In genomic region chr2:62525549-62525948, GRCh38 we compare ENCODE assay signal across 30 cellular contexts. TPM values are rescaled to one million over a fixed set of nuclear protein-coding genes. Genes with fewer than 3 reads are reported as not detected.
DNase-seq lines count a peak whose midpoint lies in the region; ATAC-seq, FAIRE-seq and TF ChIP-seq lines count a peak whose summit lies in the region.
"Had no signal": no experiment of that assay in that cellular context is flagged by ENCODE, and none has a peak within 500 bp of the region (broad histone marks: within the 10 kb centered on the region; RNA-seq: fewer than 3 reads in every experiment).

No MANE protein-coding gene starts in this region.

- H2BK5ac ChIP-seq in neuronal stem cell (ENCODE audit: low read length): no peak overlapping the region

- H3K79me1 ChIP-seq in neuronal stem cell (ENCODE audit: low read depth, low read length): no peaks in the 10 kb centered on the region

- ATAC-seq in A549 (no peak), pancreas (peak; percentile 28 to 84 (median 70))
- ATAC-seq: CD8-positive, alpha-beta T cell; GM12878; Right ventricle myocardium inferior; SK-N-SH treated with all-trans-retinoic acid at 6 μM for 48 hours had no signal

- TF ChIP-seq RAD21 in A549 (conservative IDR thresholded peaks at IDR 0.05 in 1 of 2, IDR thresholded peaks at IDR 0.05 in 1 of 2): no peak

- H2BK15ac ChIP-seq in neuronal stem cell (ENCODE audit: low read length): no peak overlapping the region

- H3K4ac ChIP-seq in neuronal stem cell (ENCODE audit: low read length): no peak overlapping the region

- H3K27ac ChIP-seq in A549 (peak overlapping the region; percentile 41 to 46; a peak in 5 of 6 replicates), HUES48 (ENCODE audit: low read depth, low read length) (peak overlapping the region; percentile 90), iPS-20b (ENCODE audit: low read length) (peak overlapping the region; percentile 16), pancreas (peak overlapping the region in 2 of 4 donors; percentile 43 to 63), neuronal stem cell (replicated peaks; ENCODE audit: low read length) (no peak overlapping the region)
- H3K27ac ChIP-seq: BLaER1 treated with 17β-estradiol and CSF1 and Interleukin-3, amounts not matched to agents 10 nM and 100 nM; HL-60; PC-9; SJCRH30 had no signal

- intact Hi-C loops in pancreas (cut with DNase I): no loop called here

- no peak overlapping the region for H3K9ac ChIP-seq in HUES48 (ENCODE audit: low read depth, low read length)
- H3K9ac ChIP-seq in iPS-20b (ENCODE audit: low read depth, low read length): peak overlapping the region; percentile 61; the same call in 1 of the 2 replicates
- no peak overlapping the region for H3K9ac ChIP-seq in neuronal stem cell (ENCODE audit: low read depth, low read length, poor library complexity)
- H3K9ac ChIP-seq: BLaER1 treated with 17β-estradiol and CSF1 and Interleukin-3, amounts not matched to agents 10 nM and 100 nM had no signal

- H2AK5ac ChIP-seq in neuronal stem cell (ENCODE audit: low read depth, low read length): no peak overlapping the region

- no peak overlapping the region for H2AFZ ChIP-seq in neuronal stem cell (ENCODE audit: low read length)
- H2AFZ ChIP-seq: PC-9 had no signal

- FAIRE-seq in A549 (lab: Jason Lieb, UNC) (no peak), pancreas (lab: Jason Lieb, UNC) (no peak)
- FAIRE-seq: A204.1, GM12878 had no signal

- no peaks in the 10 kb centered on the region for H3K27me3 ChIP-seq in HUES48 (ENCODE audit: control insufficient read depth, insufficient read depth, low read length)
- H3K27me3 ChIP-seq in iPS-20b (ENCODE audit: insufficient read depth, low read length): no peaks in the 10 kb centered on the region
- H3K27me3 ChIP-seq in pancreas: no peaks in the 10 kb centered on the region
- H3K27me3 ChIP-seq in neuronal stem cell (ENCODE audit: control insufficient read depth in 3 of 3, insufficient read depth in 3 of 3, low read depth in 1 of 3, low read length in 3 of 3): no peaks in the 10 kb centered on the region
- H3K27me3 ChIP-seq: BLaER1 treated with 17β-estradiol and CSF1 and Interleukin-3, amounts not matched to agents 10 nM and 100 nM; MG63; SJCRH30 had no signal

- no peak for DNase-seq in A549 (ENCODE audit: low read depth in 1 of 2, low spot score in 1 of 2)
- no peak for DNase-seq in pancreas
- DNase-seq in neuronal stem cell (ENCODE audit: low spot score): no peak
- no peak for DNase-seq in foreskin melanocyte
- no peak for DNase-seq in NCI-H1417 treated with DMSO at 0.1 percent for 48 hours (lab: John Stamatoyannopoulos, UW)
- DNase-seq: AML-193; Caco-2; CD8-positive, alpha-beta T cell; DMS 273 treated with DMSO at 0.1 percent for 48 hours; DMS79; EL; GDM1; IMR-90; KG1; MG63; NCI-H1694; NCI-H2029 treated with DMSO at 0.1 percent for 48 hours; NCI-H446 treated with DMSO at 0.1 percent for 48 hours; NCI-H526; NCI-H82; PC-9; SJCRH30 had no signal

- TF ChIP-seq CTCF in A549 (IDR thresholded peaks at IDR 0.05) (no peak), pancreas (IDR thresholded peaks at IDR 0.05) (no peak)

- H3K4me2 ChIP-seq in A549 (peak overlapping the region; percentile 63), neuronal stem cell (ENCODE audit: insufficient read depth, low read length, poor library complexity, severe bottlenecking) (no peak overlapping the region)
- H3K4me2 ChIP-seq: BLaER1 treated with 17β-estradiol and CSF1 and Interleukin-3, amounts not matched to agents 10 nM and 100 nM; PC-9 had no signal

- H3K14ac ChIP-seq in neuronal stem cell (ENCODE audit: low read length): no peak overlapping the region

- TF ChIP-seq EP300 in A549 (IDR thresholded peaks at IDR 0.05): no peak

- no peaks in the 10 kb centered on the region for H3K36me3 ChIP-seq in HUES48 (ENCODE audit: control insufficient read depth, insufficient read depth, low read length)
- H3K36me3 ChIP-seq in iPS-20b (ENCODE audit: insufficient read depth, low read depth, low read length): no peaks in the 10 kb centered on the region
- H3K36me3 ChIP-seq in pancreas: no peaks in the 10 kb centered on the region
- no peaks in the 10 kb centered on the region for H3K36me3 ChIP-seq in neuronal stem cell (replicated peaks in 1 of 2; ENCODE audit: control insufficient read depth in 2 of 2, insufficient read depth in 2 of 2, low read length in 2 of 2)
- H3K36me3 ChIP-seq: BLaER1 treated with 17β-estradiol and CSF1 and Interleukin-3, amounts not matched to agents 10 nM and 100 nM; MG63; SJCRH30 had no signal

- H3K4me1 ChIP-seq in A549 (peaks cover 32% of the 10 kb centered on the region), HUES48 (ENCODE audit: control insufficient read depth, insufficient read depth, low read length) (peaks cover 36% of the 10 kb centered on the region), iPS-20b (ENCODE audit: insufficient read depth, low read length) (peaks cover 21% of the 10 kb centered on the region; the same call in 1 of the 2 replicates), pancreas (peaks cover 22 to 31% (median 28%) of the 10 kb centered on the region in 3 donors), neuronal stem cell (ENCODE audit: control insufficient read depth in 2 of 2, insufficient read depth in 1 of 2, low read depth in 1 of 2, low read length in 2 of 2) (no peaks in the 10 kb centered on the region)
- H3K4me1 ChIP-seq: BLaER1 treated with 17β-estradiol and CSF1 and Interleukin-3, amounts not matched to agents 10 nM and 100 nM had no signal

- H2BK12ac ChIP-seq in neuronal stem cell (ENCODE audit: low read length): no peak overlapping the region

- CTCF ChIA-PET in A549 (lab: Yijun Ruan, JAX): interaction anchor here (0.7 to 1.4 kb wide), 2 partner anchors 12 to 142 kb away, joined by 3 to 4 read pairs; no protein-coding TSS in a partner anchor

- no peak overlapping the region for H4K91ac ChIP-seq in neuronal stem cell (ENCODE audit: low read depth, low read length, poor library complexity)

- H3K18ac ChIP-seq in neuronal stem cell (ENCODE audit: low read length): no peak overlapping the region

- H2BK120ac ChIP-seq in neuronal stem cell (ENCODE audit: low read depth, low read length): no peak overlapping the region

- POLR2A ChIA-PET in A549 (lab: Yijun Ruan, JAX): interaction anchor here (2.1 kb wide), 1 partner anchor 19 kb away, joined by 6 read pairs; the partner anchor contains the start of gene TMEM17

- H4K8ac ChIP-seq in neuronal stem cell (ENCODE audit: low read depth, low read length): no peak overlapping the region

- no peak overlapping the region for H3K4me3 ChIP-seq in A549
- H3K4me3 ChIP-seq in HUES48 (ENCODE audit: low read depth, low read length): no peak overlapping the region
- H3K4me3 ChIP-seq in iPS-20b (ENCODE audit: low read length): no peak overlapping the region
- no peak overlapping the region for H3K4me3 ChIP-seq in pancreas
- H3K4me3 ChIP-seq in neuronal stem cell (ENCODE audit: low read length in 2 of 2): no peak overlapping the region
- H3K4me3 ChIP-seq: BLaER1 treated with 17β-estradiol and CSF1 and Interleukin-3, amounts not matched to agents 10 nM and 100 nM; GM12878; MG63; PC-9; SJCRH30 had no signal

- H3K23ac ChIP-seq in neuronal stem cell (ENCODE audit: low read depth, low read length, poor library complexity): no peak overlapping the region

- H3K9me3 ChIP-seq in A549 (peaks cover 12% of the 10 kb centered on the region; the same call in 2 of the 3 replicates), HUES48 (ENCODE audit: control insufficient read depth, insufficient read depth, low read length) (peaks cover 11% of the 10 kb centered on the region), iPS-20b (ENCODE audit: insufficient read depth, low read depth, low read length) (peaks cover 6% of the 10 kb centered on the region; the same call in 1 of the 2 replicates), pancreas (no peaks in the 10 kb centered on the region), neuronal stem cell (replicated peaks in 1 of 2; ENCODE audit: control insufficient read depth in 2 of 2, insufficient read depth in 1 of 2, low read depth in 1 of 2, low read length in 2 of 2) (peaks cover 2 to 6% of the 10 kb centered on the region in 2 donors)
- H3K9me3 ChIP-seq: SJCRH30 had no signal

- no peak for TF ChIP-seq POLR2A in A549 (IDR thresholded peaks at IDR 0.05; ENCODE audit: low read length)

TF ChIP-seq in A549, 52 proteins besides CTCF, POLR2A, EP300 and RAD21:
- TF ChIP-seq PHF8 (IDR thresholded peaks at IDR 0.05; ENCODE audit: borderline replicate concordance, low read depth): no peak
- TF ChIP-seq RFX5 (IDR thresholded peaks at IDR 0.05): no peak
- no peak for TF ChIP-seq CHD2 (IDR thresholded peaks at IDR 0.05; ENCODE audit: low read length, partially characterized antibody)
- no peak for TF ChIP-seq BCL3 (IDR thresholded peaks at IDR 0.05)

RNA-seq across cellular contexts. Expression of gene TMEM17, which starts 19.6 kb away (rescaled TPM):
- polyA plus RNA-seq in A549 (2011; rRNA removed): 7.9 and 10.2 TPM in 2 replicates
- polyA plus RNA-seq in A549 (2012; cell fraction: cytosol; rRNA removed): 2.9 and 3.0 TPM in 2 replicates
- polyA plus RNA-seq in A549 (2012; cell fraction: nucleus; rRNA removed): 1.7 and 3.3 TPM in 2 replicates
- 4.4 to 5.2 TPM (median 4.9 TPM) in 3 replicates for polyA plus RNA-seq in A549 (2017; fragmentation: RNase III; extraction: RNeasy Plus Mini Kit Qiagen cat#74134 plus additional on column Dnase treatment)
- 1.6 and 1.8 TPM in 2 replicates for polyA minus RNA-seq in A549 (2011; rRNA and poly(A)+ RNA removed)
- 1 to 10 TPM; 1.3 to 3.2 (median 2.4) TPM for total RNA-seq in pancreas
- 1 to 10 TPM; 1.3 to 5.8 TPM for polyA plus RNA-seq in pancreas
- 2.5 TPM for polyA plus RNA-seq in neuronal stem cell (2013, experiment 1 of 2)
- 2.6 TPM for polyA plus RNA-seq in neuronal stem cell (2013, experiment 2 of 2)
- total RNA-seq: CD8-positive, alpha-beta T cell had no signal

Comparison
In these comparisons a context has a peak if more than half of its experiments do, and no peak if none do; other contexts are left out.
1. ATAC-seq: peak in pancreas (4 of 4); none in A549 (0 of 2).